In the genomic region with DNA sequence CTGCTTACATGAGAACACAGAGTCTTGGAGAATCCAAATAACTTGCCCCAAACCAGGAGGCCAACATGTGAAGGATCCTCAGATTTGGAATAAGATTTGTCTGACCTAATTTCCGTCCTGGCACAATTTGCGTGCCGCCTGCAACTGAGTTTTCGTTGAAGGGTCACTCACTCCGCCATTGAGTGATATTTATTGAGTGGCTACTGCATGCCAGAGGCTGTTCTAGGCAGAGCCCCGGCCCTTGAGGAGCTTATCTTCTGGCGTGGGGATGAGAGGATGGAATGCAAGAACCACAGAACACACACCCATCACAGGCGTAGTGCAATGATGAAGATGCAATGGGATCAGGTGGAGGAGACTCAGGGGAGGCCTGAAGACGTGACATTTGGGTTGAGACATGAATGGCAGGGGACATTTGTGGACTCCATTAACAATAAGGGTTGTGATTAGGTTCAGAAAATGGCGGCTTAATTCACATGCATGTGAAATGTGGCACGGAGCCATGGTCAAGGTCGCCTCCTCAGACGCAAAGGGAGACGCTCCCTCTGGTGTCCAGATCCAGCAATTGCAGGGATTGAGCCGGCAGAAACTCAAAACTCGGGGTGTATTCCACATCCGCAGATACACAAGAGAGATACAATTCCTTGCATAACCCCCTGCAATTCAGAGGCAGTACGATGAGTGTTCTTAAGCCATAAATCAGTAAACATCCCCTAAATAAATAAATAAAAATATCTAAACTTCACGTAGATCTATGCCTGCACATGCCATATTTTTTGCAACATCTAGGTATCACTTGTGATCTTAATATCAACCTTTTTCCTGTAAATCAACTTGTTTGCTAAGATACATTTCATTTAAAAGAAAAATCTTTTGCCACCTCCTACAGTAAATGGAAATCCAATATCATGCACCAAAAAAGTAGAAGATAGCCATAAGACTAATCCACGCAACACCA, we compare ENCODE assay signal across 1 cellular context.
TF ChIP-seq lines count a peak whose summit lies in the region.

No MANE protein-coding gene starts in this region.

TF ChIP-seq in HepG2, 621 proteins besides CTCF, POLR2A, EP300 and RAD21 (continued from another document):
- TF ChIP-seq ZNF619 (CRISPR knock-in tag; IDR thresholded peaks at IDR 0.05): 0 out of 2 replicates have a peak, but pooled peaks have one; percentile 67
- peak; percentile 79 for TF ChIP-seq HOXA3 (CRISPR knock-in tag; IDR thresholded peaks at IDR 0.05)
- TF ChIP-seq, protein P1, sequence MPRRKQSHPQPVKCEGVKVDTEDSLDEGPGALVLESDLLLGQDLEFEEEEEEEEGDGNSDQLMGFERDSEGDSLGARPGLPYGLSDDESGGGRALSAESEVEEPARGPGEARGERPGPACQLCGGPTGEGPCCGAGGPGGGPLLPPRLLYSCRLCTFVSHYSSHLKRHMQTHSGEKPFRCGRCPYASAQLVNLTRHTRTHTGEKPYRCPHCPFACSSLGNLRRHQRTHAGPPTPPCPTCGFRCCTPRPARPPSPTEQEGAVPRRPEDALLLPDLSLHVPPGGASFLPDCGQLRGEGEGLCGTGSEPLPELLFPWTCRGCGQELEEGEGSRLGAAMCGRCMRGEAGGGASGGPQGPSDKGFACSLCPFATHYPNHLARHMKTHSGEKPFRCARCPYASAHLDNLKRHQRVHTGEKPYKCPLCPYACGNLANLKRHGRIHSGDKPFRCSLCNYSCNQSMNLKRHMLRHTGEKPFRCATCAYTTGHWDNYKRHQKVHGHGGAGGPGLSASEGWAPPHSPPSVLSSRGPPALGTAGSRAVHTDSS (CRISPR knock-in tag; conservative IDR thresholded peaks at IDR 0.05): no peak
- TF ChIP-seq, protein P2, sequence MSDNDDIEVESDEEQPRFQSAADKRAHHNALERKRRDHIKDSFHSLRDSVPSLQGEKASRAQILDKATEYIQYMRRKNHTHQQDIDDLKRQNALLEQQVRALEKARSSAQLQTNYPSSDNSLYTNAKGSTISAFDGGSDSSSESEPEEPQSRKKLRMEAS (IDR thresholded peaks at IDR 0.05): peak; percentile 51
- TF ChIP-seq ZKSCAN1 (IDR thresholded peaks at IDR 0.05; ENCODE audit: low read length): no peak
- TF ChIP-seq ZNF598 (CRISPR knock-in tag; IDR thresholded peaks at IDR 0.05; ENCODE audit: borderline replicate concordance): 0 out of 2 replicates have a peak, but pooled peaks have one; percentile 32
- no peak for TF ChIP-seq ZNF180 (CRISPR knock-in tag; IDR thresholded peaks at IDR 0.05; ENCODE audit: borderline replicate concordance, low read depth)
- TF ChIP-seq RARA (CRISPR knock-in tag; IDR thresholded peaks at IDR 0.05): 0 out of 2 replicates have a peak, but pooled peaks have one; percentile 16
- peak; percentile 45; the same call in 1 of the 2 replicates for TF ChIP-seq ZMYM4 (CRISPR knock-in tag; IDR thresholded peaks at IDR 0.05)
- TF ChIP-seq KAT8 (CRISPR knock-in tag; IDR thresholded peaks at IDR 0.05): peak; percentile 66
- 0 out of 2 replicates have a peak, but pooled peaks have one; percentile 15 for TF ChIP-seq NR2F6 (IDR thresholded peaks at IDR 0.05)
- no peak; the same call in 1 of the 2 replicates for TF ChIP-seq NR2F6 (CRISPR knock-in tag; IDR thresholded peaks at IDR 0.05)
- TF ChIP-seq SALL1 (CRISPR knock-in tag; IDR thresholded peaks at IDR 0.05): peak; percentile 62
- TF ChIP-seq HOXA5 (CRISPR knock-in tag; IDR thresholded peaks at IDR 0.05): no peak
- 0 out of 2 replicates have a peak, but pooled peaks have one; percentile 46 for TF ChIP-seq ZNF274 (CRISPR knock-in tag; IDR thresholded peaks at IDR 0.05)
- TF ChIP-seq KDM2A (CRISPR knock-in tag; IDR thresholded peaks at IDR 0.05; ENCODE audit: borderline replicate concordance, low read depth): peak; percentile 59; the same call in 1 of the 2 replicates
- peak; percentile 74 for TF ChIP-seq SKI (IDR thresholded peaks at IDR 0.05; ENCODE audit: partially characterized antibody)
- peak; percentile 32; the same call in 1 of the 2 replicates for TF ChIP-seq ZNF501 (CRISPR knock-in tag; IDR thresholded peaks at IDR 0.05)
- no peak for TF ChIP-seq CAMTA2 (CRISPR knock-in tag; IDR thresholded peaks at IDR 0.05; ENCODE audit: borderline replicate concordance)
- peak; percentile 79 for TF ChIP-seq BORCS8-MEF2B (CRISPR knock-in tag; IDR thresholded peaks at IDR 0.05)
- peak; percentile 94 for TF ChIP-seq SMC3 (IDR thresholded peaks at IDR 0.05; ENCODE audit: low read length)
- TF ChIP-seq, protein P3, sequence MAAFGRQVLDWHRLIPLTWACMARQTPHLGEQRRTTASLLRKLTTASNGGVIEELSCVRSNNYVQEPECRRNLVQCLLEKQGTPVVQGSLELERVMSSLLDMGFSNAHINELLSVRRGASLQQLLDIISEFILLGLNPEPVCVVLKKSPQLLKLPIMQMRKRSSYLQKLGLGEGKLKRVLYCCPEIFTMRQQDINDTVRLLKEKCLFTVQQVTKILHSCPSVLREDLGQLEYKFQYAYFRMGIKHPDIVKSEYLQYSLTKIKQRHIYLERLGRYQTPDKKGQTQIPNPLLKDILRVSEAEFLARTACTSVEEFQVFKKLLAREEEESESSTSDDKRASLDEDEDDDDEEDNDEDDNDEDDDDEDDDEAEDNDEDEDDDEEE (CRISPR knock-in tag; IDR thresholded peaks at IDR 0.05): 0 out of 2 replicates have a peak, but pooled peaks have one; percentile 54
- TF ChIP-seq HCFC1 (IDR thresholded peaks at IDR 0.05; ENCODE audit: low read depth, low read length): peak; percentile 23; the same call in 1 of the 2 replicates
- no peak for TF ChIP-seq NCOA5 (CRISPR knock-in tag; IDR thresholded peaks at IDR 0.05)
- TF ChIP-seq SOX6 (IDR thresholded peaks at IDR 0.05): no peak
- no peak for TF ChIP-seq SOX6 (CRISPR knock-in tag; IDR thresholded peaks at IDR 0.05)
- TF ChIP-seq, protein P4, sequence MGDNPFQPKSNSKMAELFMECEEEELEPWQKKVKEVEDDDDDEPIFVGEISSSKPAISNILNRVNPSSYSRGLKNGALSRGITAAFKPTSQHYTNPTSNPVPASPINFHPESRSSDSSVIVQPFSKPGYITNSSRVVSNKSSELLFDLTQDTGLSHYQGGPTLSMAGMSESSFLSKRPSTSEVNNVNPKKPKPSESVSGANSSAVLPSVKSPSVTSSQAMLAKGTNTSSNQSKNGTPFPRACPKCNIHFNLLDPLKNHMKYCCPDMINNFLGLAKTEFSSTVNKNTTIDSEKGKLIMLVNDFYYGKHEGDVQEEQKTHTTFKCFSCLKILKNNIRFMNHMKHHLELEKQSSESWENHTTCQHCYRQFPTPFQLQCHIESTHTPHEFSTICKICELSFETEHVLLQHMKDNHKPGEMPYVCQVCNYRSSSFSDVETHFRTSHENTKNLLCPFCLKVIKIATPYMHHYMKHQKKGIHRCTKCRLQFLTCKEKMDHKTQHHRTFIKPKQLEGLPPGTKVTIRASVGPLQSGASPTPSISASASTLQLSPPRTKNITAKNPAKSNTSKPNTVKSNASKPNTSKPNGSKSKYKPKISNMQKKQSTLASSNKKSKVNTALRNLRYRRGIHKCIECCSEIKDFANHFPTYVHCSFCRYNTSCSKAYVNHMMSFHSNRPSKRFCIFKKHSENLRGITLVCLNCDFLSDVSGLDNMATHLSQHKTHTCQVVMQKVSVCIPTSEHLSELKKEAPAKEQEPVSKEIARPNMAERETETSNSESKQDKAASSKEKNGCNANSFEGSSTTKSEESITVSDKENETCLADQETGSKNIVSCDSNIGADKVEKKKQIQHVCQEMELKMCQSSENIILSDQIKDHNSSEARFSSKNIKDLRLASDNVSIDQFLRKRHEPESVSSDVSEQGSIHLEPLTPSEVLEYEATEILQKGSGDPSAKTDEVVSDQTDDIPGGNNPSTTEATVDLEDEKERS (CRISPR knock-in tag; IDR thresholded peaks at IDR 0.05): 0 out of 2 replicates have a peak, but pooled peaks have one; percentile 18
- TF ChIP-seq ZNF644 (CRISPR knock-in tag; IDR thresholded peaks at IDR 0.05; ENCODE audit: low read depth): peak; percentile 49; the same call in 1 of the 2 replicates
- TF ChIP-seq, protein P5, sequence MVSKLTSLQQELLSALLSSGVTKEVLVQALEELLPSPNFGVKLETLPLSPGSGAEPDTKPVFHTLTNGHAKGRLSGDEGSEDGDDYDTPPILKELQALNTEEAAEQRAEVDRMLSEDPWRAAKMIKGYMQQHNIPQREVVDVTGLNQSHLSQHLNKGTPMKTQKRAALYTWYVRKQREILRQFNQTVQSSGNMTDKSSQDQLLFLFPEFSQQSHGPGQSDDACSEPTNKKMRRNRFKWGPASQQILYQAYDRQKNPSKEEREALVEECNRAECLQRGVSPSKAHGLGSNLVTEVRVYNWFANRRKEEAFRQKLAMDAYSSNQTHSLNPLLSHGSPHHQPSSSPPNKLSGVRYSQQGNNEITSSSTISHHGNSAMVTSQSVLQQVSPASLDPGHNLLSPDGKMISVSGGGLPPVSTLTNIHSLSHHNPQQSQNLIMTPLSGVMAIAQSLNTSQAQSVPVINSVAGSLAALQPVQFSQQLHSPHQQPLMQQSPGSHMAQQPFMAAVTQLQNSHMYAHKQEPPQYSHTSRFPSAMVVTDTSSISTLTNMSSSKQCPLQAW (CRISPR knock-in tag; IDR thresholded peaks at IDR 0.05): 0 out of 2 replicates have a peak, but pooled peaks have one; percentile 17
- TF ChIP-seq, protein P6, sequence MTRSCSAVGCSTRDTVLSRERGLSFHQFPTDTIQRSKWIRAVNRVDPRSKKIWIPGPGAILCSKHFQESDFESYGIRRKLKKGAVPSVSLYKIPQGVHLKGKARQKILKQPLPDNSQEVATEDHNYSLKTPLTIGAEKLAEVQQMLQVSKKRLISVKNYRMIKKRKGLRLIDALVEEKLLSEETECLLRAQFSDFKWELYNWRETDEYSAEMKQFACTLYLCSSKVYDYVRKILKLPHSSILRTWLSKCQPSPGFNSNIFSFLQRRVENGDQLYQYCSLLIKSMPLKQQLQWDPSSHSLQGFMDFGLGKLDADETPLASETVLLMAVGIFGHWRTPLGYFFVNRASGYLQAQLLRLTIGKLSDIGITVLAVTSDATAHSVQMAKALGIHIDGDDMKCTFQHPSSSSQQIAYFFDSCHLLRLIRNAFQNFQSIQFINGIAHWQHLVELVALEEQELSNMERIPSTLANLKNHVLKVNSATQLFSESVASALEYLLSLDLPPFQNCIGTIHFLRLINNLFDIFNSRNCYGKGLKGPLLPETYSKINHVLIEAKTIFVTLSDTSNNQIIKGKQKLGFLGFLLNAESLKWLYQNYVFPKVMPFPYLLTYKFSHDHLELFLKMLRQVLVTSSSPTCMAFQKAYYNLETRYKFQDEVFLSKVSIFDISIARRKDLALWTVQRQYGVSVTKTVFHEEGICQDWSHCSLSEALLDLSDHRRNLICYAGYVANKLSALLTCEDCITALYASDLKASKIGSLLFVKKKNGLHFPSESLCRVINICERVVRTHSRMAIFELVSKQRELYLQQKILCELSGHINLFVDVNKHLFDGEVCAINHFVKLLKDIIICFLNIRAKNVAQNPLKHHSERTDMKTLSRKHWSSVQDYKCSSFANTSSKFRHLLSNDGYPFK (CRISPR knock-in tag; IDR thresholded peaks at IDR 0.05; ENCODE audit: borderline replicate concordance): 0 out of 2 replicates have a peak, but pooled peaks have one; percentile 44
